8 cellular contexts compared by ENCODE assay signal in the genomic region with DNA sequence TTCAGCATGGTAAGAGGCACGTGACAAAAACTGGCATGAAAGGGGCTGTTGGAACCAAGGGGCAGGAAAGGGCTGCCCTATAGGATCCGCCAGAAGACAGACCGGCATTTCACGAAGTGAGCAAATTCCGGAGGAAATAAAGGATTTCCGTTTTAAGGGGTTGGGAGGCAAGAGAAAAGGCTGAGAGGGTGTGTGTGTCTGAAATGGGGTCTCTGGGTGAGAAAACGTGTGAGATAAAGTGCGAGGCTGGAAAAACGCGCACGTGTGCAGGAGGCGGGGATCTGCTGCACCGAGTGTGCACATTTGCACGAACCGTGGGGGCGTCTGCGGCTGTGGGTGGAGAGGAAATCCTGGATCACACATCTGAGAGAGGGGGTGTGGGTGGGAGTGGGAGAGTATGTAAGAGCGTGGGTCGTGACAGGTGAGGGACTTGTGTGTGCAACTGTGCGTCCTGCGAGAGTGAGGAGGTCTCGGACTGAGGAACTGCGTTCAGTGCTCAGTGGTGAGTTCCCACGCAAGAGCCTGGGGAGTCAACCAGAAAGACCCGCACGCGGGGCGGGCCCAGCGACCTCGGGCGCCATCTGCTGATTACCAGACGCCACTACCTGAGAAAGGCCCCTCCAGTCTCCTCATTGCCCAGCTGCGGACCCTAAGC. TPM values are rescaled to one million over a fixed set of nuclear protein-coding genes. Genes with fewer than 3 reads are reported as not detected.
DNase-seq lines count a peak whose midpoint lies in the region; ATAC-seq and TF ChIP-seq lines count a peak whose summit lies in the region.

No MANE protein-coding gene starts in this region.

- TF ChIP-seq POLR2A in lower leg skin (IDR thresholded peaks at IDR 0.05) = no peak

- peak; percentile 79 for DNase-seq in Daoy (ENCODE audit: low read depth)
- peak; percentile 57 for DNase-seq in NCI-H526 treated with DMSO at 0.1 percent for 48 hours (lab: John Stamatoyannopoulos, UW)
- DNase-seq in activated CD4-positive, alpha-beta T cell treated with anti-CD3 and anti-CD28 coated beads, Interleukin-2, amount 50 U/mL, for 4 hours = peak; percentile 66 to 72
- peak; percentile 79 to 82 for DNase-seq in dermis microvascular lymphatic vessel endothelial cell (ENCODE audit: low read depth in 2 of 2)
- peak; percentile 25 to 93 for DNase-seq in lower leg skin (ENCODE audit: low spot score in 2 of 2)
- DNase-seq in stimulated activated CD4-positive, alpha-beta T cell treated with anti-CD3 and anti-CD28 coated beads, Interleukin-4, amount 100 ng/mL, for 1 hour = peak; percentile 76

- TF ChIP-seq CTCF in lower leg skin (IDR thresholded peaks at IDR 0.05) = no peak

- 4 to 6% methylated on average over 22 to 33 of the region's 33 CpGs for WGBS in lower leg skin, 2 donors

- no peak overlapping the region for H3K4me3 ChIP-seq in lower leg skin (ENCODE audit: low read depth, poor library complexity, severe bottlenecking)

- intact Hi-C loops in lower leg skin (cut with DNase I; ENCODE audit: low total_unique reads) = loop anchor here (10.0 kb wide), 1 partner anchor 451 kb away; a partner anchor contains a TSS

- ATAC-seq in HG03354 (IDR thresholded peaks at IDR 0.05; ENCODE audit: poor library complexity, severe bottlenecking, unreplicated experiment) (peak; percentile 72), GM19328 (IDR thresholded peaks at IDR 0.05; ENCODE audit: unreplicated experiment) (no peak)

RNA-seq across cellular contexts. Expression of a gene that starts 37.0 kb away (rescaled TPM):
- 0.57 and 1.3 TPM in 2 replicates for total RNA-seq in Daoy (2014; rRNA removed; shearing (Covaris generic))
- total RNA-seq in dermis microvascular lymphatic vessel endothelial cell = 3.9 and 6.4 TPM in 2 replicates
- 10 to 100 TPM in 3 of 4 donors, 1 to 10 TPM in 1; 9.8 to 38.6 (median 24.4) TPM for total RNA-seq in lower leg skin

RNA-seq across cellular contexts. Expression of a gene that starts 56.6 kb away (rescaled TPM):
- 29.6 and 38.7 TPM in 2 replicates for total RNA-seq in Daoy (2014; rRNA removed; shearing (Covaris generic))
- total RNA-seq in dermis microvascular lymphatic vessel endothelial cell (0.25 and 0.26 TPM in 2 replicates), lower leg skin (under 1 TPM in 2 of 4 donors, not detected in 2; 0.25 to 0.39 TPM)

Comparison
In these comparisons a context has a peak if more than half of its experiments do, and no peak if none do; other contexts are left out.
1. RNA of a gene that starts 56.6 kb away (total RNA-seq): 29.6 to 38.7 TPM in Daoy; 0.25 to 0.26 TPM in dermis microvascular lymphatic vessel endothelial cell and 0.25 to 0.39 TPM in lower leg skin; every median in the first group is over 10 times any median in the second.
2. Peak in every context shown above with its lines, with median percentiles within 50 percentile points of each other: DNase-seq.